In the genomic region with DNA sequence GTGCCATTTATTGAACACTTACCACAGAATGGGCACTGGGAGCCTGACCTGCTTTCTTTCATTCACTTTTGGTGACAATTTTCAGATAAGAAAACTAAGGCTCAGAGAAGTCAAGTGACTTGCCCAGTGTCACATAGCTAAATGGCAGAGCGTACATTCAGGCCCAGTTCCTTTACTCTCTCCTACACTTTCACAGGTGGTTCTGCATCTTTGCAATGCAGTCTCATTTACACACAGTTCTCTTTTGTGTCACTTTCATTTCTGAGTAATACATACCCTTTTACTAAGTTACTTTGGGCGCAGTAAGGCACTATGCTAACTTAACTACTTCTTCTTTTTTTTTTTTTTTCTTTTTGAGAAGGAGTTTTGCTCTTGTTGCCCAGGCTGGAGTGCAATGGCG, we compare ENCODE assay signal across 9 cellular contexts. TPM values are rescaled to one million over a fixed set of nuclear protein-coding genes. Genes with fewer than 3 reads are reported as not detected.
A peak's percentile ranks its signal among the peaks of the same experiment; 100 is the strongest.
DNase-seq lines count a peak whose midpoint lies in the region; ATAC-seq and TF ChIP-seq lines count a peak whose summit lies in the region.
"Had no signal": no experiment of that assay in that cellular context is flagged by ENCODE, and none has a peak within 500 bp of the region (broad histone marks: within the 10 kb centered on the region; RNA-seq: fewer than 3 reads in every experiment).

No MANE protein-coding gene starts in this region.

- TF ChIP-seq CTCF in nephron progenitor cell (IDR thresholded peaks at IDR 0.05) = no peak

- ATAC-seq in GM18868 (IDR thresholded peaks at IDR 0.05; ENCODE audit: unreplicated experiment) (peak; percentile 91), GM21737 (IDR thresholded peaks at IDR 0.05; ENCODE audit: unreplicated experiment) (peak; percentile 81), HG03558 (IDR thresholded peaks at IDR 0.05; ENCODE audit: extremely low read depth, unreplicated experiment) (peak; percentile 83)

- H3K9me3 Mint-ChIP-seq in immature natural killer cell = no peaks in the 10 kb centered on the region
- H3K9me3 Mint-ChIP-seq in nephron progenitor cell = no peaks in the 10 kb centered on the region

- H3K27me3 Mint-ChIP-seq in immature natural killer cell (ENCODE audit: low read depth in 3 of 3) (peaks cover 3 to 7% (median 6%) of the 10 kb centered on the region in 3 donors), nephron progenitor cell (ENCODE audit: low read depth, poor library complexity) (no peaks in the 10 kb centered on the region)

- H3K27ac Mint-ChIP-seq in immature natural killer cell (peak overlapping the region; percentile 5 to 84 (median 42)), nephron progenitor cell (no peak overlapping the region)

- peak overlapping the region; percentile 1 to 63 (median 26) for H3K4me3 Mint-ChIP-seq in immature natural killer cell
- H3K4me3 Mint-ChIP-seq in nephron progenitor cell = no peak overlapping the region

- H3K36me3 Mint-ChIP-seq in immature natural killer cell (peaks cover 5 to 10% (median 6%) of the 10 kb centered on the region in 3 donors), nephron progenitor cell (ENCODE audit: low read depth) (peaks cover 28% of the 10 kb centered on the region)

- DNase-seq in immature natural killer cell (peak in 2 of 3 donors; percentile 14 to 21), nephron progenitor cell (no peak), H4 (ENCODE audit: low spot score) (no peak), NCI-H128 (lab: John Stamatoyannopoulos, UW; ENCODE audit: unreplicated experiment) (no peak), activated gamma-delta T cell treated with Interleukin-2 at 50 U/mL for 16 hours (no peak)
- DNase-seq: NCI-H1417 treated with DMSO at 0.1 percent for 48 hours had no signal

- H3K4me1 Mint-ChIP-seq in immature natural killer cell (peaks cover 80 to 99% of the 10 kb centered on the region in 2 donors), nephron progenitor cell (peaks cover 17% of the 10 kb centered on the region)

RNA-seq across cellular contexts. Expression of a gene that starts 8.3 kb away (rescaled TPM):
- polyA plus RNA-seq in immature natural killer cell = 10 to 100 TPM in 2 of 3 donors, 1 to 10 TPM in 1; 8.9 to 16.1 (median 14.1) TPM
- total RNA-seq in H4 (2014; rRNA removed; shearing (Covaris generic)) = 7.5 and 13.4 TPM in 2 replicates

RNA-seq across cellular contexts. Expression of a gene that starts 53.6 kb away (rescaled TPM):
- 10 to 100 TPM; 16.9 to 23.2 (median 18.2) TPM for polyA plus RNA-seq in immature natural killer cell
- total RNA-seq in H4 (2014; rRNA removed; shearing (Covaris generic)) = 12.9 TPM in 2 replicates

Comparison
In these comparisons a context has a peak if more than half of its experiments do, and no peak if none do; other contexts are left out.
1. DNase-seq: peak in immature natural killer cell (2 of 3); none in nephron progenitor cell (single experiment), H4 (single experiment), NCI-H128 (single experiment) and activated gamma-delta T cell treated with Interleukin-2 at 50 U/mL for 16 hours (single experiment).
2. Peak in every context shown above with its lines, with median percentiles within 50 percentile points of each other: ATAC-seq.